1 cellular context compared by ENCODE assay signal in genomic region chr19:28422791-28423650, GRCh38.
TF ChIP-seq lines count a peak whose summit lies in the region.

No MANE protein-coding gene starts in this region.

TF ChIP-seq in HEK293, 187 proteins besides CTCF, POLR2A, EP300 and RAD21 (continued from another document):
- TF ChIP-seq, protein P1, sequence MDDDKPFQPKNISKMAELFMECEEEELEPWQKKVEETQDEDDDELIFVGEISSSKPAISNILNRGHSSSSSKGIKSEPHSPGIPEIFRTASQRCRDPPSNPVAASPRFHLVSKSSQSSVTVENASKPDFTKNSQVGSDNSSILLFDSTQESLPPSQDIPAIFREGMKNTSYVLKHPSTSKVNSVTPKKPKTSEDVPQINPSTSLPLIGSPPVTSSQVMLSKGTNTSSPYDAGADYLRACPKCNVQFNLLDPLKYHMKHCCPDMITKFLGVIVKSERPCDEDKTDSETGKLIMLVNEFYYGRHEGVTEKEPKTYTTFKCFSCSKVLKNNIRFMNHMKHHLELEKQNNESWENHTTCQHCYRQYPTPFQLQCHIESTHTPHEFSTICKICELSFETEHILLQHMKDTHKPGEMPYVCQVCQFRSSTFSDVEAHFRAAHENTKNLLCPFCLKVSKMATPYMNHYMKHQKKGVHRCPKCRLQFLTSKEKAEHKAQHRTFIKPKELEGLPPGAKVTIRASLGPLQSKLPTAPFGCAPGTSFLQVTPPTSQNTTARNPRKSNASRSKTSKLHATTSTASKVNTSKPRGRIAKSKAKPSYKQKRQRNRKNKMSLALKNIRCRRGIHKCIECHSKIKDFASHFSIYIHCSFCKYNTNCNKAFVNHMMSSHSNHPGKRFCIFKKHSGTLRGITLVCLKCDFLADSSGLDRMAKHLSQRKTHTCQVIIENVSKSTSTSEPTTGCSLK (tag by site-specific recombination; IDR thresholded peaks at IDR 0.05): no peak
- TF ChIP-seq WT1 (tag by site-specific recombination; IDR thresholded peaks at IDR 0.05) (0 out of 2 replicates have a peak, but pooled peaks have one; percentile 31), PRDM6 (tag by site-specific recombination; IDR thresholded peaks at IDR 0.05) (no peak), ZNF596 (tag by site-specific recombination; IDR thresholded peaks at IDR 0.05) (peak; percentile 87), SCRT2 (tag by site-specific recombination; IDR thresholded peaks at IDR 0.05) (peak; percentile 97), SETDB1 (IDR thresholded peaks at IDR 0.05; ENCODE audit: insufficient read length, low read length) (no peak), ZNF404 (tag by site-specific recombination; IDR thresholded peaks at IDR 0.05) (no peak), GLI4 (tag by site-specific recombination; IDR thresholded peaks at IDR 0.05) (no peak), PRDM1 (tag by site-specific recombination; IDR thresholded peaks at IDR 0.05) (0 out of 2 replicates have a peak, but pooled peaks have one; percentile 32), ZNF488 (tag by site-specific recombination; IDR thresholded peaks at IDR 0.05) (no peak)
- TF ChIP-seq, protein P2, sequence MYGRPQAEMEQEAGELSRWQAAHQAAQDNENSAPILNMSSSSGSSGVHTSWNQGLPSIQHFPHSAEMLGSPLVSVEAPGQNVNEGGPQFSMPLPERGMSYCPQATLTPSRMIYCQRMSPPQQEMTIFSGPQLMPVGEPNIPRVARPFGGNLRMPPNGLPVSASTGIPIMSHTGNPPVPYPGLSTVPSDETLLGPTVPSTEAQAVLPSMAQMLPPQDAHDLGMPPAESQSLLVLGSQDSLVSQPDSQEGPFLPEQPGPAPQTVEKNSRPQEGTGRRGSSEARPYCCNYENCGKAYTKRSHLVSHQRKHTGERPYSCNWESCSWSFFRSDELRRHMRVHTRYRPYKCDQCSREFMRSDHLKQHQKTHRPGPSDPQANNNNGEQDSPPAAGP (tag by site-specific recombination; IDR thresholded peaks at IDR 0.05): no peak
- TF ChIP-seq, protein P3, sequence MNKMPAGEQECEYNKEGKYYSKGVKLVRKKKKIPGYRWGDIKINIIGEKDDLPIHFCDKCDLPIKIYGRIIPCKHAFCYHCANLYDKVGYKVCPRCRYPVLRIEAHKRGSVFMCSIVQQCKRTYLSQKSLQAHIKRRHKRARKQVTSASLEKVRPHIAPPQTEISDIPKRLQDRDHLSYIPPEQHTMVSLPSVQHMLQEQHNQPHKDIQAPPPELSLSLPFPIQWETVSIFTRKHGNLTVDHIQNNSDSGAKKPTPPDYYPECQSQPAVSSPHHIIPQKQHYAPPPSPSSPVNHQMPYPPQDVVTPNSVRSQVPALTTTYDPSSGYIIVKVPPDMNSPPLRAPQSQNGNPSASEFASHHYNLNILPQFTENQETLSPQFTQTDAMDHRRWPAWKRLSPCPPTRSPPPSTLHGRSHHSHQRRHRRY (tag by site-specific recombination; IDR thresholded peaks at IDR 0.05): no peak
- TF ChIP-seq, protein P4, sequence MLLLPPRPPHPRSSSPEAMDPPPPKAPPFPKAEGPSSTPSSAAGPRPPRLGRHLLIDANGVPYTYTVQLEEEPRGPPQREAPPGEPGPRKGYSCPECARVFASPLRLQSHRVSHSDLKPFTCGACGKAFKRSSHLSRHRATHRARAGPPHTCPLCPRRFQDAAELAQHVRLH (tag by site-specific recombination; IDR thresholded peaks at IDR 0.05): no peak
